20 cellular contexts compared by ENCODE assay signal in genomic region chr18:9746958-9747357, GRCh38. TPM values are rescaled to one million over a fixed set of nuclear protein-coding genes. Genes with fewer than 3 reads are reported as not detected.
DNase-seq lines count a peak whose midpoint lies in the region; ATAC-seq and TF ChIP-seq lines count a peak whose summit lies in the region.
"Had no signal": no experiment of that assay in that cellular context is flagged by ENCODE, and none has a peak within 500 bp of the region (broad histone marks: within the 10 kb centered on the region; RNA-seq: fewer than 3 reads in every experiment).

No MANE protein-coding gene starts in this region.

- H2BK5ac ChIP-seq in mesenchymal stem cell (ENCODE audit: low read depth, low read length, poor library complexity, severe bottlenecking), result no peak overlapping the region

- WGBS in smooth muscle cell (ENCODE audit: low lambda C conversion rate), result 40% methylated on average over 1 of the region's 1 CpG
- WGBS in mesenchymal stem cell, result no CpG with 5 or more reads among the region's 1 CpG

- H3K79me2 ChIP-seq in GM23338 (replicated peaks; ENCODE audit: insufficient read depth) (no peaks in the 10 kb centered on the region), smooth muscle cell (ENCODE audit: low read depth) (peaks cover 79% of the 10 kb centered on the region)

- H3K4me3 Mint-ChIP-seq in GM23338 (no peak overlapping the region), memory B cell (no peak overlapping the region)
- H3K4me3 Mint-ChIP-seq: B cell; CD4-positive, CD25-positive, alpha-beta regulatory T cell; CD8-positive, alpha-beta memory T cell; HFFc6 had no signal

- no peak for ATAC-seq in GM23338
- ATAC-seq in memory B cell (ENCODE audit: low read depth), result no peak
- ATAC-seq in HG02885 (IDR thresholded peaks at IDR 0.05; ENCODE audit: poor library complexity, unreplicated experiment), result no peak
- ATAC-seq: HCT116 had no signal

- peaks cover 4% of the 10 kb centered on the region for H3K27me3 Mint-ChIP-seq in GM23338 (ENCODE audit: insufficient read depth, low read depth, poor library complexity)
- no peaks in the 10 kb centered on the region for H3K27me3 Mint-ChIP-seq in memory B cell
- H3K27me3 Mint-ChIP-seq: B cell had no signal

- H3F3A ChIP-seq in GM23338 (replicated peaks; ENCODE audit: low read depth) (no peaks in the 10 kb centered on the region; the same call in 1 of the 2 replicates), smooth muscle cell (ENCODE audit: low read depth) (peaks cover 27% of the 10 kb centered on the region)

- no peaks in the 10 kb centered on the region for H3K27me3 ChIP-seq in GM23338 (ENCODE audit: insufficient read depth)
- no peaks in the 10 kb centered on the region for H3K27me3 ChIP-seq in smooth muscle cell (ENCODE audit: low read depth)
- H3K27me3 ChIP-seq in mesenchymal stem cell (ENCODE audit: control insufficient read depth in 1 of 2, insufficient read depth in 1 of 2, low read length in 2 of 2), result no peaks in the 10 kb centered on the region
- H3K27me3 ChIP-seq: BLaER1 treated with 17β-estradiol and CSF1 and Interleukin-3, amounts not matched to agents 10 nM and 100 nM had no signal

- H3K14ac ChIP-seq in mesenchymal stem cell (ENCODE audit: low read length in 2 of 2), result no peak overlapping the region

- no peak for DNase-seq in GM23338 (ENCODE audit: low spot score)
- DNase-seq in M059J (ENCODE audit: low read depth), result peak; percentile 36
- no peak for DNase-seq in memory B cell (ENCODE audit: low spot score in 2 of 2)
- DNase-seq in smooth muscle cell (lab: John Stamatoyannopoulos, UW; ENCODE audit: unreplicated experiment), result no peak
- DNase-seq in iPS-NIHi7 (ENCODE audit: extremely low spot score), result no peak
- no peak for DNase-seq in mesenchymal stem cell
- no peak for DNase-seq in CD1c-positive myeloid dendritic cell (ENCODE audit: extremely low spot score)
- DNase-seq: CD4-positive, CD25-positive, alpha-beta regulatory T cell; CD8-positive, alpha-beta memory T cell; COR-L47; DMS 273 treated with DMSO at 0.1 percent for 48 hours; DMS53; DND-41; GOT3; H7; HFFc6 had no signal

- H3K9ac ChIP-seq in smooth muscle cell (ENCODE audit: low read depth) (no peak overlapping the region), mesenchymal stem cell (ENCODE audit: low read length) (no peak overlapping the region)
- H3K9ac ChIP-seq: BLaER1 treated with 17β-estradiol and CSF1 and Interleukin-3, amounts not matched to agents 10 nM and 100 nM had no signal

- H3K36me3 ChIP-seq in GM23338 (ENCODE audit: insufficient read depth), result no peaks in the 10 kb centered on the region
- no peaks in the 10 kb centered on the region for H3K36me3 ChIP-seq in smooth muscle cell (ENCODE audit: low read depth)
- H3K36me3 ChIP-seq in mesenchymal stem cell (ENCODE audit: control insufficient read depth in 1 of 2, insufficient read depth in 2 of 2, low read depth in 1 of 2, low read length in 2 of 2), result no peaks in the 10 kb centered on the region

- H4K20me1 ChIP-seq in GM23338 (replicated peaks; ENCODE audit: insufficient read depth) (no peaks in the 10 kb centered on the region), smooth muscle cell (ENCODE audit: low read depth) (peaks cover 18% of the 10 kb centered on the region)

- H3K27ac Mint-ChIP-seq in GM23338, result peak overlapping the region; percentile 17; the same call in 1 of the 2 replicates
- peak overlapping the region; percentile 2 for H3K27ac Mint-ChIP-seq in memory B cell
- H3K27ac Mint-ChIP-seq: B cell; CD4-positive, CD25-positive, alpha-beta regulatory T cell; CD8-positive, alpha-beta memory T cell; HFFc6 had no signal

- H3K4me1 ChIP-seq in GM23338 (ENCODE audit: insufficient read depth) (peaks cover 29% of the 10 kb centered on the region), smooth muscle cell (ENCODE audit: low read depth) (peaks cover 20% of the 10 kb centered on the region), mesenchymal stem cell (ENCODE audit: control insufficient read depth, insufficient read depth, low read depth, low read length) (peaks cover 9% of the 10 kb centered on the region)

- H3K23ac ChIP-seq in mesenchymal stem cell (ENCODE audit: low read length in 2 of 2), result no peak overlapping the region

- no peak overlapping the region for H2BK12ac ChIP-seq in mesenchymal stem cell (ENCODE audit: low read length in 2 of 2)

- H3K79me1 ChIP-seq in mesenchymal stem cell (replicated peaks; ENCODE audit: low read length, poor library complexity, severe bottlenecking), result peaks cover 4% of the 10 kb centered on the region

- H3K27ac ChIP-seq in GM23338 (ENCODE audit: low read depth) (no peak overlapping the region), smooth muscle cell (ENCODE audit: low read depth) (peak overlapping the region; percentile 21), mesenchymal stem cell (ENCODE audit: low read length, poor library complexity, severe bottlenecking) (no peak overlapping the region)
- H3K27ac ChIP-seq: BLaER1 treated with 17β-estradiol and CSF1 and Interleukin-3, amounts not matched to agents 10 nM and 100 nM had no signal

- H3K4me3 ChIP-seq in GM23338 (no peak overlapping the region), smooth muscle cell (no peak overlapping the region), mesenchymal stem cell (ENCODE audit: insufficient read depth in 1 of 2, low read depth in 1 of 2, low read length in 2 of 2) (no peak overlapping the region)
- H3K4me3 ChIP-seq: BLaER1 treated with 17β-estradiol and CSF1 and Interleukin-3, amounts not matched to agents 10 nM and 100 nM had no signal

- no peak overlapping the region for H2AFZ ChIP-seq in GM23338
- H2AFZ ChIP-seq in smooth muscle cell (ENCODE audit: low read depth), result no peak overlapping the region
- no peak overlapping the region for H2AFZ ChIP-seq in mesenchymal stem cell (ENCODE audit: low read depth, low read length)

- no peak overlapping the region for H3K18ac ChIP-seq in mesenchymal stem cell (ENCODE audit: low read depth in 1 of 2, low read length in 2 of 2)

- H2BK120ac ChIP-seq in mesenchymal stem cell (ENCODE audit: low read depth, low read length), result no peak overlapping the region

- H4K8ac ChIP-seq in mesenchymal stem cell (ENCODE audit: low read length), result no peak overlapping the region

- no peak overlapping the region for H2BK15ac ChIP-seq in mesenchymal stem cell (ENCODE audit: low read depth, poor library complexity, severe bottlenecking)

- H3K9me3 Mint-ChIP-seq in GM23338 (no peaks in the 10 kb centered on the region), memory B cell (peaks cover 3% of the 10 kb centered on the region)
- H3K9me3 Mint-ChIP-seq: CD4-positive, CD25-positive, alpha-beta regulatory T cell; CD8-positive, alpha-beta memory T cell; HFFc6 had no signal

- H3K36me3 Mint-ChIP-seq in GM23338 (ENCODE audit: low read depth) (no peaks in the 10 kb centered on the region), memory B cell (peaks cover 13% of the 10 kb centered on the region)
- H3K36me3 Mint-ChIP-seq: CD4-positive, CD25-positive, alpha-beta regulatory T cell; CD8-positive, alpha-beta memory T cell had no signal

- no peak overlapping the region for H2AK5ac ChIP-seq in mesenchymal stem cell (ENCODE audit: low read length, severe bottlenecking)

- no peaks in the 10 kb centered on the region; the same call in 1 of the 2 replicates for H3K9me2 ChIP-seq in GM23338 (ENCODE audit: insufficient read depth)

- no peaks in the 10 kb centered on the region for H3K9me3 ChIP-seq in smooth muscle cell (replicated peaks; ENCODE audit: low read depth)
- no peaks in the 10 kb centered on the region for H3K9me3 ChIP-seq in mesenchymal stem cell (ENCODE audit: control insufficient read depth, low read length)

- H3K4me1 Mint-ChIP-seq in GM23338 (peaks cover 25% of the 10 kb centered on the region), memory B cell (peaks cover 11% of the 10 kb centered on the region)
- H3K4me1 Mint-ChIP-seq: CD4-positive, CD25-positive, alpha-beta regulatory T cell; CD8-positive, alpha-beta memory T cell had no signal

- TF ChIP-seq CTCF in GM23338 (conservative IDR thresholded peaks at IDR 0.05; ENCODE audit: low read depth in 2 of 2) (no peak), smooth muscle cell (IDR thresholded peaks at IDR 0.05; ENCODE audit: borderline replicate concordance, insufficient read depth, poor library complexity, severe bottlenecking) (no peak)

- no peak overlapping the region for H3K4me2 ChIP-seq in GM23338
- H3K4me2 ChIP-seq in smooth muscle cell, result no peak overlapping the region
- H3K4me2 ChIP-seq in mesenchymal stem cell (ENCODE audit: low read length, poor library complexity, severe bottlenecking), result no peak overlapping the region
- H3K4me2 ChIP-seq: BLaER1 treated with 17β-estradiol and CSF1 and Interleukin-3, amounts not matched to agents 10 nM and 100 nM had no signal

- no peak overlapping the region for H3K4ac ChIP-seq in mesenchymal stem cell (ENCODE audit: low read depth in 1 of 2, low read length in 2 of 2)

- no peak overlapping the region for H4K91ac ChIP-seq in mesenchymal stem cell (ENCODE audit: low read length)

TF ChIP-seq in GM23338, 12 proteins besides CTCF, POLR2A, EP300 and RAD21 (continues in another document):
- no peak for TF ChIP-seq EZH2 (IDR thresholded peaks at IDR 0.05; ENCODE audit: low read depth, unreplicated experiment)

RNA-seq across cellular contexts. Expression of gene RAB31, which starts 38.9 kb away (rescaled TPM):
- total RNA-seq in GM23338 (2014; rRNA removed; shearing (Covaris generic)), result 18.8 and 33.8 TPM in 2 replicates
- polyA plus RNA-seq in GM23338 (2016; fragmentation: Nextera tagmentation; extraction: Ambion mirVana) (34.0 and 46.1 TPM in 2 replicates), smooth muscle cell (389 and 414 TPM in 2 replicates)
- total RNA-seq in M059J (2014; rRNA removed; shearing (Covaris generic)), result 36.8 and 53.6 TPM in 2 replicates
- 116 and 123 TPM in 2 replicates for total RNA-seq in smooth muscle cell
- 128 TPM for polyA plus RNA-seq in mesenchymal stem cell (2013, experiment 1 of 2)
- 128 TPM for polyA plus RNA-seq in mesenchymal stem cell (2013, experiment 2 of 2)
